ENCODE assay signal across 14 cellular contexts in the genomic region with DNA sequence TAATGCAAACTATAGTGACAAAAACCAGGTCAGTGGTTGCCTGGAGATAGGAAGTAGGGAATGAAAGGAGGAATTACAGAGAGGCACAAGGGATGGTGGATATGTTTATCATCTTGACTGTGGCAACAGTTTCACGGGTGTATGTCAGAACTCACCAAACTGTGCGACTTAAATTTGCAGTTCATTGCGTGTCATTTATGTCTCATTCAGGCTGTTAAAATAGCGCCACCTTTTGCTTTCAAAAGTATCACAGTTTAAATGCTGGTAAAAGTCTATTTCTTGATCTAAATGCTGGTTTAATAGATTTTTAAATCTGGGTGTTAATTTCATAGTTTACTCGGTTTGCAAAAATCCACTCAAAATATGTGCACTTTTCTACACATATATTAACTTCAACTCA. TPM values are rescaled to one million over a fixed set of nuclear protein-coding genes. Genes with fewer than 3 reads are reported as not detected.
A peak's percentile ranks its signal among the peaks of the same experiment; 100 is the strongest.
DNase-seq lines count a peak whose midpoint lies in the region; ATAC-seq and TF ChIP-seq lines count a peak whose summit lies in the region.
"Had no signal": no experiment of that assay in that cellular context is flagged by ENCODE, and none has a peak within 500 bp of the region (broad histone marks: within the 10 kb centered on the region; RNA-seq: fewer than 3 reads in every experiment).

No MANE protein-coding gene starts in this region.

- H3K4me1 ChIP-seq in heart right ventricle = no peaks in the 10 kb centered on the region
- H3K4me1 ChIP-seq: BLaER1, SJCRH30 had no signal

- H3K36me3 ChIP-seq in heart right ventricle = no peaks in the 10 kb centered on the region
- H3K36me3 ChIP-seq: BLaER1, SJCRH30 had no signal

- H3K9me3 ChIP-seq in heart right ventricle = peaks cover 0 to 2% (median 0%) of the 10 kb centered on the region in 11 donors
- H3K9me3 ChIP-seq: BLaER1, SJCRH30 had no signal

- DNase-seq in heart right ventricle = no peak
- DNase-seq in Right ventricle myocardium superior = no peak
- DNase-seq in RPMI8226 = peak; percentile 7
- peak; percentile 12 for DNase-seq in fibroblast of villous mesenchyme (ENCODE audit: low read depth)
- DNase-seq in GOT3 (lab: John Stamatoyannopoulos, UW) = no peak
- no peak for DNase-seq in NCI-H187 (lab: John Stamatoyannopoulos, UW)
- DNase-seq: NCI-H1694 treated with DMSO at 0.1 percent for 48 hours, SJCRH30 had no signal

- TF ChIP-seq CTCF in heart right ventricle (IDR thresholded peaks at IDR 0.05) (peak in 5 of 9 donors; percentile 12 to 35 (median 16)), fibroblast of villous mesenchyme (IDR thresholded peaks at IDR 0.05; ENCODE audit: insufficient read depth, low read depth, low read length) (peak; percentile 41)

- intact Hi-C loops in heart right ventricle (cut with DNase I) (no loop called here), Right ventricle myocardium superior (cut with DNase I) (no loop called here)

- H3K4me3 ChIP-seq in heart right ventricle = no peak overlapping the region
- no peak overlapping the region for H3K4me3 ChIP-seq in fibroblast of villous mesenchyme (ENCODE audit: low read depth, low read length)
- H3K4me3 ChIP-seq: BLaER1, SJCRH30 had no signal

- no peak overlapping the region for H3K27ac ChIP-seq in heart right ventricle
- H3K27ac ChIP-seq: BLaER1, SJCRH30 had no signal

- WGBS in heart right ventricle, 2 donors = 21 to 28% methylated on average over 5 of the region's 5 CpGs

- no peaks in the 10 kb centered on the region for H3K27me3 ChIP-seq in heart right ventricle
- H3K27me3 ChIP-seq: BLaER1, SJCRH30 had no signal

- ATAC-seq in heart right ventricle = no peak
- no peak for ATAC-seq in Right ventricle myocardium superior (ENCODE audit: poor library complexity)
- no peak for ATAC-seq in HG03108 (IDR thresholded peaks at IDR 0.05; ENCODE audit: unreplicated experiment)
- ATAC-seq in HG03280 (IDR thresholded peaks at IDR 0.05; ENCODE audit: unreplicated experiment) = no peak
- ATAC-seq: activated naive CD4-positive, alpha-beta T cell treated with anti-CD3 and anti-CD28 coated beads, Interleukin-2, amount 50 U/mL, for 72 hours had no signal

RNA-seq across cellular contexts. Expression of gene PTTG1IP2, which starts 51.0 kb away (rescaled TPM):
- total RNA-seq in heart right ventricle (not detected), Right ventricle myocardium superior (not detected), fibroblast of villous mesenchyme (not detected in 2 replicates)
- polyA plus RNA-seq in heart right ventricle = not detected
- total RNA-seq: activated naive CD4-positive, alpha-beta T cell treated with anti-CD3 and anti-CD28 coated beads, Interleukin-2, amount 50 U/mL, for 72 hours; pulmonary artery endothelial cell; SJCRH30; urinary bladder had no signal
- polyA plus RNA-seq: urinary bladder had no signal

Comparison
In these comparisons a context has a peak if more than half of its experiments do, and no peak if none do; other contexts are left out.
1. DNase-seq: peak in RPMI8226 (single experiment) and fibroblast of villous mesenchyme (single experiment); none in heart right ventricle (0 of 2), Right ventricle myocardium superior (single experiment), GOT3 (single experiment) and NCI-H187 (0 of 2).